ENCODE assay signal across 25 cellular contexts in the genomic region with DNA sequence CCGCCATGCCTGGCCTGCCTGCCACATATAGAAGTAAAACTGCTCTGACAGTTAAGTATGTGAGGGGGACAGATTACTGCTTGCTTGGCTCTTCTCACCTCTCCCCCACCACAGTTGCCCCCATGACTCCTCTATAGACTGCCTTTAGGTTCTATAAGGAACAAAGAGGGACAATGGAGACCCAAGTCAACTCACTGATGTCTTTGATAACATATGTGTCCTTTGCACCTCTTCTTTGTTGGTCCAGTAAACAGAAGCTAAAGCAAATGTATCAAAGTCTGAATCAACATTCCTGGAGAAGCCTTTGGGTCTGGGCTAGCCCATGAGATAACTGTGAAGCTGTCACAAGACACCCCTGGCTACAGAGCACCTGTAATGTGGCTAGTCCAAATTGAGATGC. TPM values are rescaled to one million over a fixed set of nuclear protein-coding genes. Genes with fewer than 3 reads are reported as not detected.
DNase-seq lines count a peak whose midpoint lies in the region; ATAC-seq and TF ChIP-seq lines count a peak whose summit lies in the region.
"Had no signal": no experiment of that assay in that cellular context is flagged by ENCODE, and none has a peak within 500 bp of the region (broad histone marks: within the 10 kb centered on the region; RNA-seq: fewer than 3 reads in every experiment).

No MANE protein-coding gene starts in this region.

- H3K4me1 Mint-ChIP-seq in glutamatergic neuron (ENCODE audit: low read depth, unreplicated experiment): peaks cover 7% of the 10 kb centered on the region
- H3K4me1 Mint-ChIP-seq: CD14-positive monocyte; CD4-positive, alpha-beta memory T cell; CD4-positive, CD25-positive, alpha-beta regulatory T cell; CD8-positive, alpha-beta memory T cell had no signal

- no peak overlapping the region for H3K9ac ChIP-seq in liver (ENCODE audit: low read depth in 1 of 2, low read length in 2 of 2)
- H3K9ac ChIP-seq: BLaER1 had no signal

- ATAC-seq in left lobe of liver (peak; percentile 92), GM21619 (IDR thresholded peaks at IDR 0.05; ENCODE audit: unreplicated experiment) (no peak), foreskin keratinocyte (no peak)
- ATAC-seq: GM12878 had no signal

- peak in 1 of 2 donors; percentile 54 for TF ChIP-seq RAD21 in liver (IDR thresholded peaks at IDR 0.05)

- no peak overlapping the region for H3K27ac Mint-ChIP-seq in glutamatergic neuron (ENCODE audit: unreplicated experiment)
- H3K27ac Mint-ChIP-seq: CD14-positive monocyte; CD4-positive, alpha-beta memory T cell; CD4-positive, CD25-positive, alpha-beta regulatory T cell; CD8-positive, alpha-beta memory T cell had no signal

- H3K36me3 Mint-ChIP-seq in glutamatergic neuron (ENCODE audit: unreplicated experiment): no peaks in the 10 kb centered on the region
- H3K36me3 Mint-ChIP-seq: CD14-positive monocyte; CD4-positive, alpha-beta memory T cell; CD4-positive, CD25-positive, alpha-beta regulatory T cell; CD8-positive, alpha-beta memory T cell had no signal

- H3K4me3 Mint-ChIP-seq in glutamatergic neuron (ENCODE audit: unreplicated experiment): peak overlapping the region; percentile 10
- H3K4me3 Mint-ChIP-seq: CD14-positive monocyte; CD4-positive, alpha-beta memory T cell; CD4-positive, CD25-positive, alpha-beta regulatory T cell; CD8-positive, alpha-beta memory T cell had no signal

- H3K27me3 ChIP-seq in liver (ENCODE audit: control insufficient read depth in 4 of 4, insufficient read depth in 4 of 4, low read length in 3 of 4) (no peaks in the 10 kb centered on the region), foreskin keratinocyte (no peaks in the 10 kb centered on the region)
- H3K27me3 ChIP-seq: BE2C, BLaER1 had no signal

- H3K36me3 ChIP-seq in liver (ENCODE audit: control insufficient read depth in 4 of 4, insufficient read depth in 3 of 4, low read depth in 1 of 4, low read length in 3 of 4): no peaks in the 10 kb centered on the region
- H3K36me3 ChIP-seq: BE2C, BLaER1 had no signal

- H3K4me3 ChIP-seq in liver (ENCODE audit: low read depth in 1 of 3, low read length in 3 of 3): no peak overlapping the region
- no peak overlapping the region for H3K4me3 ChIP-seq in foreskin fibroblast (ENCODE audit: low read depth in 1 of 2, low read length in 2 of 2)
- H3K4me3 ChIP-seq: BLaER1, GM12878 had no signal

- peaks cover 5% of the 10 kb centered on the region for H3K9me3 Mint-ChIP-seq in glutamatergic neuron (ENCODE audit: unreplicated experiment)
- H3K9me3 Mint-ChIP-seq: CD8-positive, alpha-beta memory T cell had no signal

- H3K9me3 ChIP-seq in liver (ENCODE audit: control insufficient read depth in 4 of 4, low read length in 3 of 4): no peaks in the 10 kb centered on the region
- H3K9me3 ChIP-seq: BE2C, BLaER1 had no signal

- peaks cover 2% of the 10 kb centered on the region for H3K27me3 Mint-ChIP-seq in glutamatergic neuron (ENCODE audit: unreplicated experiment)

- H3K27ac ChIP-seq in liver (ENCODE audit: low read depth in 1 of 2, low read length in 2 of 2): no peak overlapping the region
- H3K27ac ChIP-seq in foreskin keratinocyte: no peak overlapping the region
- H3K27ac ChIP-seq: BLaER1 had no signal

- H3K4me1 ChIP-seq in liver (ENCODE audit: control insufficient read depth in 4 of 4, insufficient read depth in 4 of 4, low read length in 3 of 4) (peaks cover 2 to 17% (median 6%) of the 10 kb centered on the region in 4 donors), foreskin keratinocyte (no peaks in the 10 kb centered on the region)
- H3K4me1 ChIP-seq: BE2C, BLaER1 had no signal

- TF ChIP-seq CTCF in glutamatergic neuron (IDR thresholded peaks at IDR 0.05; ENCODE audit: partially characterized antibody, unreplicated experiment): no peak
- TF ChIP-seq CTCF in liver (IDR thresholded peaks at IDR 0.05; ENCODE audit: low read depth, low read length, missing input control): no peak
- no peak for TF ChIP-seq CTCF in foreskin fibroblast (IDR thresholded peaks at IDR 0.05; ENCODE audit: low read depth, low read length)
- TF ChIP-seq CTCF in foreskin keratinocyte (conservative IDR thresholded peaks at IDR 0.05): no peak

- WGBS in liver: 96% methylated on average over 1 of the region's 1 CpG

- DNase-seq in glutamatergic neuron (no peak), left lobe of liver (ENCODE audit: low spot score) (no peak), foreskin fibroblast (no peak), foreskin keratinocyte (no peak)
- DNase-seq: 8988T; ACHN; BE2C; C1 segment of cervical spinal cord; CD4-positive, alpha-beta memory T cell; CD4-positive, CD25-positive, alpha-beta regulatory T cell; CD8-positive, alpha-beta memory T cell; COR-L47; DMS 273 treated with DMSO at 0.1 percent for 48 hours; DMS153; DMS53; DMS79; DND-41; EL; GDM1 had no signal

TF ChIP-seq in liver, 16 proteins besides CTCF, POLR2A, EP300 and RAD21:
- TF ChIP-seq JUND (IDR thresholded peaks at IDR 0.05) (peak; percentile 18 to 73), SP1 (IDR thresholded peaks at IDR 0.05) (peak; percentile 74), TAF1 (conservative IDR thresholded peaks at IDR 0.05) (no peak), EGR1 (IDR thresholded peaks at IDR 0.05; ENCODE audit: low read depth in 2 of 2) (no peak), GABPA (IDR thresholded peaks at IDR 0.05 in 1 of 2, conservative IDR thresholded peaks at IDR 0.05 in 1 of 2) (no peak), RXRA (IDR thresholded peaks at IDR 0.05) (peak; percentile 45 to 72), NR2F2 (IDR thresholded peaks at IDR 0.05) (no peak), FOXA2 (IDR thresholded peaks at IDR 0.05) (peak; percentile 76), HNF4A (conservative IDR thresholded peaks at IDR 0.05) (peak; percentile 93 to 94), YY1 (IDR thresholded peaks at IDR 0.05) (peak; percentile 74), HNF4G (IDR thresholded peaks at IDR 0.05) (peak; percentile 76), FOXA1 (IDR thresholded peaks at IDR 0.05) (no peak)
- TF ChIP-seq, protein P1, sequence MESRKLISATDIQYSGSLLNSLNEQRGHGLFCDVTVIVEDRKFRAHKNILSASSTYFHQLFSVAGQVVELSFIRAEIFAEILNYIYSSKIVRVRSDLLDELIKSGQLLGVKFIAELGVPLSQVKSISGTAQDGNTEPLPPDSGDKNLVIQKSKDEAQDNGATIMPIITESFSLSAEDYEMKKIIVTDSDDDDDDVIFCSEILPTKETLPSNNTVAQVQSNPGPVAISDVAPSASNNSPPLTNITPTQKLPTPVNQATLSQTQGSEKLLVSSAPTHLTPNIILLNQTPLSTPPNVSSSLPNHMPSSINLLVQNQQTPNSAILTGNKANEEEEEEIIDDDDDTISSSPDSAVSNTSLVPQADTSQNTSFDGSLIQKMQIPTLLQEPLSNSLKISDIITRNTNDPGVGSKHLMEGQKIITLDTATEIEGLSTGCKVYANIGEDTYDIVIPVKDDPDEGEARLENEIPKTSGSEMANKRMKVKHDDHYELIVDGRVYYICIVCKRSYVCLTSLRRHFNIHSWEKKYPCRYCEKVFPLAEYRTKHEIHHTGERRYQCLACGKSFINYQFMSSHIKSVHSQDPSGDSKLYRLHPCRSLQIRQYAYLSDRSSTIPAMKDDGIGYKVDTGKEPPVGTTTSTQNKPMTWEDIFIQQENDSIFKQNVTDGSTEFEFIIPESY (IDR thresholded peaks at IDR 0.05): no peak
- TF ChIP-seq, protein P2, sequence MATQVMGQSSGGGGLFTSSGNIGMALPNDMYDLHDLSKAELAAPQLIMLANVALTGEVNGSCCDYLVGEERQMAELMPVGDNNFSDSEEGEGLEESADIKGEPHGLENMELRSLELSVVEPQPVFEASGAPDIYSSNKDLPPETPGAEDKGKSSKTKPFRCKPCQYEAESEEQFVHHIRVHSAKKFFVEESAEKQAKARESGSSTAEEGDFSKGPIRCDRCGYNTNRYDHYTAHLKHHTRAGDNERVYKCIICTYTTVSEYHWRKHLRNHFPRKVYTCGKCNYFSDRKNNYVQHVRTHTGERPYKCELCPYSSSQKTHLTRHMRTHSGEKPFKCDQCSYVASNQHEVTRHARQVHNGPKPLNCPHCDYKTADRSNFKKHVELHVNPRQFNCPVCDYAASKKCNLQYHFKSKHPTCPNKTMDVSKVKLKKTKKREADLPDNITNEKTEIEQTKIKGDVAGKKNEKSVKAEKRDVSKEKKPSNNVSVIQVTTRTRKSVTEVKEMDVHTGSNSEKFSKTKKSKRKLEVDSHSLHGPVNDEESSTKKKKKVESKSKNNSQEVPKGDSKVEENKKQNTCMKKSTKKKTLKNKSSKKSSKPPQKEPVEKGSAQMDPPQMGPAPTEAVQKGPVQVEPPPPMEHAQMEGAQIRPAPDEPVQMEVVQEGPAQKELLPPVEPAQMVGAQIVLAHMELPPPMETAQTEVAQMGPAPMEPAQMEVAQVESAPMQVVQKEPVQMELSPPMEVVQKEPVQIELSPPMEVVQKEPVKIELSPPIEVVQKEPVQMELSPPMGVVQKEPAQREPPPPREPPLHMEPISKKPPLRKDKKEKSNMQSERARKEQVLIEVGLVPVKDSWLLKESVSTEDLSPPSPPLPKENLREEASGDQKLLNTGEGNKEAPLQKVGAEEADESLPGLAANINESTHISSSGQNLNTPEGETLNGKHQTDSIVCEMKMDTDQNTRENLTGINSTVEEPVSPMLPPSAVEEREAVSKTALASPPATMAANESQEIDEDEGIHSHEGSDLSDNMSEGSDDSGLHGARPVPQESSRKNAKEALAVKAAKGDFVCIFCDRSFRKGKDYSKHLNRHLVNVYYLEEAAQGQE (IDR thresholded peaks at IDR 0.05): peak; percentile 43
- TF ChIP-seq, protein P3, sequence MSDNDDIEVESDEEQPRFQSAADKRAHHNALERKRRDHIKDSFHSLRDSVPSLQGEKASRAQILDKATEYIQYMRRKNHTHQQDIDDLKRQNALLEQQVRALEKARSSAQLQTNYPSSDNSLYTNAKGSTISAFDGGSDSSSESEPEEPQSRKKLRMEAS (IDR thresholded peaks at IDR 0.05): no peak
- TF ChIP-seq, protein P4, sequence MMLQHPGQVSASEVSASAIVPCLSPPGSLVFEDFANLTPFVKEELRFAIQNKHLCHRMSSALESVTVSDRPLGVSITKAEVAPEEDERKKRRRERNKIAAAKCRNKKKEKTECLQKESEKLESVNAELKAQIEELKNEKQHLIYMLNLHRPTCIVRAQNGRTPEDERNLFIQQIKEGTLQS (IDR thresholded peaks at IDR 0.05): no peak

RNA-seq across cellular contexts. Expression of a gene that starts 27.1 kb away (rescaled TPM):
- total RNA-seq in glutamatergic neuron (ENCODE audit: unreplicated experiment): 3.0 TPM
- total RNA-seq in left lobe of liver: 24.2 TPM
- total RNA-seq in liver: 10 to 100 TPM; 15.4 to 25.1 TPM
- polyA plus RNA-seq in liver: 10 to 100 TPM; 25.6 to 30.2 TPM
- 5.9 and 6.8 TPM in 2 replicates for total RNA-seq in foreskin keratinocyte
- polyA plus RNA-seq in foreskin keratinocyte: 5.2 and 7.4 TPM in 2 replicates

RNA-seq across cellular contexts. Expression of a gene that starts 38.9 kb away (rescaled TPM):
- total RNA-seq in glutamatergic neuron (ENCODE audit: unreplicated experiment): 17.9 TPM
- 0.23 TPM for total RNA-seq in left lobe of liver
- total RNA-seq in liver: under 1 TPM; 0.17 to 0.98 TPM
- under 1 TPM; 0.19 to 0.32 TPM for polyA plus RNA-seq in liver
- not detected in 2 replicates for total RNA-seq in foreskin keratinocyte
- polyA plus RNA-seq in foreskin keratinocyte: not detected in 2 replicates
- total RNA-seq: CD4-positive, alpha-beta memory T cell; CD4-positive, CD25-positive, alpha-beta regulatory T cell; CD8-positive, alpha-beta memory T cell; G401 had no signal
- polyA plus RNA-seq: CD14-positive monocyte; CD4-positive, alpha-beta memory T cell; CD4-positive, CD25-positive, alpha-beta regulatory T cell; CD8-positive, alpha-beta memory T cell had no signal
